18 cellular contexts compared by ENCODE assay signal in the genomic region with DNA sequence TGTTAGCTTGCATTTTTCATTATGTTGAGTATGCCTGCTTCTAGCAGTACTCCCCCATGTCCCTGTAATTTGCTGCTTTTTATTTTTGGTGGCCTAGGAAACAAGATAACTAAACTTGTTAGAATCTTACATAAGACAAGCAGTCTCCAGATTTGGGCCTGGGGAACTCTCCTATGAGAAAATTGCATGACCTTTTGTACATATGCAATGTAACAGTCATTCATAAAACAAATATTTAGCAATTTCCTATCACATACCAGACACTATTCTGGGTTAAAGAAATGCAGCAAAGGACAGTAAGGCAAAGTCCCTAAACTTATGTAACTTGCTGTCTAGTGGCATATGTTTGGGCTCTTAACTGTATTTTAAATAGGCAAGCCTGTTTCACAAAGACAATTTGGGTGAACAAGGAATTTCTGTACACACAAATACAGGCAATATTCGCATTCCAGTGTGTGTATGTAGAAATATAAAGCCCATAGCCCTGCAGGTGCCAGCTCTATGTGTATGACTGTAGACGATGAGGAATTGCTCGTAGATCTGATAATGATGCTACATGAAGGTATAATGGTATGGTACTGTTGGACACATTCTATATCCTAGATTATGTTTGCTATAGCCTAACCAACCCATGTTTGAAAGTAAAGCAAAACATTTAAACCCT.
DNase-seq lines count a peak whose midpoint lies in the region; ATAC-seq, FAIRE-seq and TF ChIP-seq lines count a peak whose summit lies in the region.
"Had no signal": no experiment of that assay in that cellular context is flagged by ENCODE, and none has a peak within 500 bp of the region (broad histone marks: within the 10 kb centered on the region; RNA-seq: fewer than 3 reads in every experiment).

No MANE protein-coding gene starts in this region.

- H3K27ac ChIP-seq in upper lobe of right lung = peak overlapping the region; percentile 33
- H3K27ac ChIP-seq: esophagus muscularis mucosa had no signal

- TF ChIP-seq CTCF in upper lobe of right lung (IDR thresholded peaks at IDR 0.05) = no peak

- no peaks in the 10 kb centered on the region for H3K27me3 ChIP-seq in adipocyte (replicated peaks; ENCODE audit: control insufficient read depth, insufficient read depth, low read length)
- no peaks in the 10 kb centered on the region for H3K27me3 ChIP-seq in upper lobe of right lung
- H3K27me3 ChIP-seq: esophagus muscularis mucosa had no signal

- POLR2A ChIA-PET in HEK293T (lab: Yijun Ruan, JAX) = no interaction called here

- intact Hi-C loops in left colon (cut with DNase I, micrococcal nuclease) = no loop called here
- intact Hi-C loops in upper lobe of right lung (cut with DNase I) = no loop called here

- DNase-seq in HTR-8/SVneo (ENCODE audit: insufficient read length, low spot score) (no peak), adipocyte (ENCODE audit: low read depth) (peak; percentile 58), left colon (no peak), upper lobe of right lung (no peak), T1000 (lab: John Stamatoyannopoulos, UW) (no peak), HEK293T (ENCODE audit: extremely low spot score) (no peak)
- DNase-seq: activated B cell treated with CpG ODN at 0.5 μM for 24 hours; activated naive CD8-positive, alpha-beta T cell treated with anti-CD3 and anti-CD28 coated beads, Interleukin-2, amount 10 ng/mL, durations not matched to agents 7 days and 5 days; COR-L47; H9; NCI-H1092 treated with DMSO at 0.1 percent for 48 hours; NCI-H526; SHP77 treated with DMSO at 0.1 percent for 48 hours; stimulated activated CD4-positive, alpha-beta T cell treated with anti-CD3 and anti-CD28 coated beads, Interleukin-4, amount 100 ng/mL, for 24 hours; stimulated activated naive CD4-positive, alpha-beta T cell had no signal

- H3K9ac ChIP-seq in adipocyte (ENCODE audit: low read length) = no peak overlapping the region

- H3K36me3 ChIP-seq in adipocyte (ENCODE audit: control insufficient read depth, insufficient read depth, low read length, severe bottlenecking) (no peaks in the 10 kb centered on the region), upper lobe of right lung (no peaks in the 10 kb centered on the region)
- H3K36me3 ChIP-seq: esophagus muscularis mucosa had no signal

- H3K9me3 ChIP-seq in adipocyte (ENCODE audit: control insufficient read depth, low read length) = no peaks in the 10 kb centered on the region
- H3K9me3 ChIP-seq in upper lobe of right lung = no peaks in the 10 kb centered on the region
- H3K9me3 ChIP-seq: esophagus muscularis mucosa had no signal

- CTCF ChIA-PET in HEK293T (lab: Yijun Ruan, JAX) = no interaction called here

- H3K4me1 ChIP-seq in adipocyte (ENCODE audit: control insufficient read depth, insufficient read depth, low read length) (peaks cover 13% of the 10 kb centered on the region), upper lobe of right lung (peaks cover 5% of the 10 kb centered on the region)

- peak; percentile 23 for FAIRE-seq in HTR-8/SVneo (lab: Jason Lieb, UNC)
- FAIRE-seq: colon had no signal

- H3K4me3 ChIP-seq in adipocyte (ENCODE audit: low read length) (peak overlapping the region; percentile 7), upper lobe of right lung (no peak overlapping the region)
- H3K4me3 ChIP-seq: esophagus muscularis mucosa had no signal

- ATAC-seq in left colon (peak; percentile 55), upper lobe of right lung (peak; percentile 79), HG03342 (IDR thresholded peaks at IDR 0.05; ENCODE audit: unreplicated experiment) (no peak)

TF ChIP-seq in HEK293T, 16 proteins besides CTCF, POLR2A, EP300 and RAD21:
- TF ChIP-seq LEF1 (IDR thresholded peaks at IDR 0.05; ENCODE audit: borderline replicate concordance) (no peak), FOXA1 (IDR thresholded peaks at IDR 0.05) (no peak), CTBP1 (IDR thresholded peaks at IDR 0.05; ENCODE audit: borderline replicate concordance) (no peak), TARDBP (IDR thresholded peaks at IDR 0.05) (no peak), ARNT (IDR thresholded peaks at IDR 0.05) (no peak), L3MBTL2 (conservative IDR thresholded peaks at IDR 0.05) (no peak), SUZ12 (IDR thresholded peaks at IDR 0.05) (no peak), SP1 (IDR thresholded peaks at IDR 0.05) (no peak), ZNF384 (IDR thresholded peaks at IDR 0.05) (no peak), NFRKB (IDR thresholded peaks at IDR 0.05) (no peak), BHLHE40 (IDR thresholded peaks at IDR 0.05; ENCODE audit: borderline replicate concordance) (no peak), FOXM1 (IDR thresholded peaks at IDR 0.05; ENCODE audit: borderline replicate concordance) (no peak), HDGF (IDR thresholded peaks at IDR 0.05; ENCODE audit: borderline replicate concordance) (no peak), ELF4 (IDR thresholded peaks at IDR 0.05) (no peak), FOXK2 (IDR thresholded peaks at IDR 0.05) (no peak)
- TF ChIP-seq, protein P1, sequence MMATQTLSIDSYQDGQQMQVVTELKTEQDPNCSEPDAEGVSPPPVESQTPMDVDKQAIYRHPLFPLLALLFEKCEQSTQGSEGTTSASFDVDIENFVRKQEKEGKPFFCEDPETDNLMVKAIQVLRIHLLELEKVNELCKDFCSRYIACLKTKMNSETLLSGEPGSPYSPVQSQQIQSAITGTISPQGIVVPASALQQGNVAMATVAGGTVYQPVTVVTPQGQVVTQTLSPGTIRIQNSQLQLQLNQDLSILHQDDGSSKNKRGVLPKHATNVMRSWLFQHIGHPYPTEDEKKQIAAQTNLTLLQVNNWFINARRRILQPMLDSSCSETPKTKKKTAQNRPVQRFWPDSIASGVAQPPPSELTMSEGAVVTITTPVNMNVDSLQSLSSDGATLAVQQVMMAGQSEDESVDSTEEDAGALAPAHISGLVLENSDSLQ (IDR thresholded peaks at IDR 0.05) = no peak
